21 cellular contexts compared by ENCODE assay signal in the genomic region with DNA sequence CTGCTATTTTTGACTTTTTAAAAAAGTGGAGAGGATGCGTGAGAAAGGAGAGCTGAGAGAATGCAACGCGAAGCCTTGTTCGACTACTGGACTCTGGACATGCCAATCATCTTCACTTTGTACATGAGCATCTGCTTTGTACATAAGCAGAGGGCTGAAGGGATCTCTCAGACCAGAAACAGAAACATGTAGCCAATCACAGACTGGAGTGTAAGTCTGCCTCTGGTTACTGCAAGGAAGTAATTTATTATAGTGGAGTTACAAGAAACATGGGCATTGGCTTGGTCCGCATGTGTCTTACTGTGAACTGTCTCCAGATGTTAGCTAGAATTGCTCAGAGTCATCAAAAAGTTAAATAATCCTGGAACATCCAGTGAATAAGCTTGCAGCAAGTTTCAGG.
"Had no signal": no experiment of that assay in that cellular context is flagged by ENCODE, and none has a peak within 500 bp of the region (broad histone marks: within the 10 kb centered on the region; RNA-seq: fewer than 3 reads in every experiment).

No MANE protein-coding gene starts in this region.

- H3K36me3 ChIP-seq: colonic mucosa, left ventricle myocardium inferior, lower lobe of right lung, prostate gland, right lobe of liver, spleen, tibial nerve had no signal

- H3K27me3 ChIP-seq: colonic mucosa, right lobe of liver, tibial nerve had no signal

- H3K4me3 ChIP-seq: colonic mucosa, left ventricle myocardium inferior, lower lobe of right lung, prostate gland, right lobe of liver, spleen, tibial nerve had no signal

- ATAC-seq: foreskin keratinocyte; left cardiac atrium; lower lobe of right lung; right lobe of liver; stimulated activated memory B cell treated with anti-CD40 and anti-IgM and Interleukin-4, amounts not matched to agents 10 μg/mL and 1 μg/mL and 100 μg/mL, for 72 hours had no signal

- H3K9me3 ChIP-seq: colonic mucosa, lower lobe of right lung, prostate gland, right lobe of liver had no signal

- H3K4me1 ChIP-seq: colonic mucosa, foreskin keratinocyte, left ventricle myocardium inferior, lower lobe of right lung, parathyroid adenoma, prostate gland, right lobe of liver, spleen, tibial nerve had no signal

- DNase-seq: cerebellar nuclear complex; colonic mucosa; dermis blood vessel endothelial cell; erythroblast; foreskin keratinocyte; kidney; left cardiac atrium; left ventricle myocardium inferior; lower lobe of right lung; midbrain; naive B cell; retina; right lobe of liver; spleen; stimulated activated CD4-positive, alpha-beta T cell treated with anti-CD3 and anti-CD28 coated beads, Interleukin-15, amount 100 ng/mL, for 24 hours; stimulated activated CD4-positive, alpha-beta T cell treated with anti-CD3 and anti-CD28 coated beads, Interleukin-1b, Interleukin-23, amount 100 ng/mL, for 48 hours; stimulated activated CD4-positive, alpha-beta T cell treated with anti-CD3 and anti-CD28 coated beads, Interleukin-4, amount 100 ng/mL, for 24 hours had no signal
